Comparison of ENCODE assay signal across 8 cellular contexts in genomic region chr3:67384790-67385397, GRCh38.
DNase-seq lines count a peak whose midpoint lies in the region; ATAC-seq and TF ChIP-seq lines count a peak whose summit lies in the region.

No MANE protein-coding gene starts in this region.

- no peaks in the 10 kb centered on the region for H3K9me3 Mint-ChIP-seq in glutamatergic neuron (ENCODE audit: unreplicated experiment)

- peaks cover 3% of the 10 kb centered on the region for H3K27me3 Mint-ChIP-seq in glutamatergic neuron (ENCODE audit: unreplicated experiment)

- in situ Hi-C loops in GM13977 (cut with MboI; ENCODE audit: low pct_unique_long_range_greater_than_20kb, low sequenced_read_pairs, unreplicated experiment) = loop anchor here (10.0 kb wide), 1 partner anchor 400 kb away; no protein-coding TSS in a partner anchor

- no peak overlapping the region for H3K4me3 Mint-ChIP-seq in glutamatergic neuron (ENCODE audit: unreplicated experiment)

- peak; percentile 68 for TF ChIP-seq CTCF in AG04449 (IDR thresholded peaks at IDR 0.05; ENCODE audit: insufficient read depth, low read length, missing control alignments)
- peak; percentile 79 for TF ChIP-seq CTCF in GM13977 (IDR thresholded peaks at IDR 0.05; ENCODE audit: extremely low read depth, insufficient read depth, missing control alignments)
- peak; percentile 82 for TF ChIP-seq CTCF in glutamatergic neuron (IDR thresholded peaks at IDR 0.05; ENCODE audit: partially characterized antibody, unreplicated experiment)

- CTCF ChIA-PET in AG04449 (lab: Yijun Ruan, JAX) = interaction anchor here (0.6 to 9.8 kb wide), 18 partner anchors 11 to 1494 kb away, joined by 3 to 141 read pairs (median 4); no protein-coding TSS in a partner anchor

- no peak for ATAC-seq in GM18861 (IDR thresholded peaks at IDR 0.05; ENCODE audit: unreplicated experiment)
- no peak for ATAC-seq in HG03025 (IDR thresholded peaks at IDR 0.05; ENCODE audit: low FRiP score, unreplicated experiment)

- DNase-seq in AG04449 (ENCODE audit: low read depth, low spot score) (no peak), GM13977 (ENCODE audit: low spot score) (peak; percentile 25), NCI-H526 treated with DMSO at 0.1 percent for 48 hours (lab: John Stamatoyannopoulos, UW) (peak; percentile 28), activated T-cell treated with anti-CD3 and anti-CD28 coated beads for 4 hours (peak; percentile 14), glutamatergic neuron (peak; percentile 83)
- DNase-seq in stimulated activated CD4-positive, alpha-beta T cell treated with anti-CD3 and anti-CD28 coated beads, Interleukin-12 subunit alpha, Interleukin-12 subunit beta, amount 100 ng/mL, for 4 hours = peak; percentile 33

- no peaks in the 10 kb centered on the region for H3K4me1 Mint-ChIP-seq in glutamatergic neuron (ENCODE audit: low read depth, unreplicated experiment)

- POLR2A ChIA-PET in AG04449 (lab: Yijun Ruan, JAX) = no interaction called here

- H3K36me3 Mint-ChIP-seq in glutamatergic neuron (ENCODE audit: unreplicated experiment) = no peaks in the 10 kb centered on the region

- no peak overlapping the region for H3K4me3 ChIP-seq in AG04449 (ENCODE audit: low read depth, low read length)

- H3K27ac Mint-ChIP-seq in glutamatergic neuron (ENCODE audit: unreplicated experiment) = no peak overlapping the region
